In genomic region chr1:248858096-248858890, GRCh38 we compare ENCODE assay signal across 8 cellular contexts. TPM values are rescaled to one million over a fixed set of nuclear protein-coding genes. Genes with fewer than 3 reads are reported as not detected.
DNase-seq lines count a peak whose midpoint lies in the region; ATAC-seq, FAIRE-seq and TF ChIP-seq lines count a peak whose summit lies in the region.

No MANE protein-coding gene starts in this region.

- TSS peak; percentile 33 for BruUV-seq in mammary epithelial cell (replicated peaks; lab: Mats Ljungman, UMichigan)

- peak overlapping the region; percentile 97 for H3K4me2 ChIP-seq in mammary epithelial cell (ENCODE audit: insufficient read depth, low read depth, low read length)

- intact Hi-C loops in activated CD4-positive, alpha-beta T cell treated with anti-CD3 and anti-CD28 coated beads for 36 hours (cut with DNase I, micrococcal nuclease) = loop anchor here (1.0 to 5.0 kb wide), 4 partner anchors 20 to 1526 kb away; partner anchors contain the start of genes PGBD2 (in 1 of the 2), ZNF496 (in 1 of the 2) and ZNF672 (in 1 of the 2)
- intact Hi-C loops in mammary epithelial cell (cut with micrococcal nuclease) = loop anchor here (1.0 kb wide), 3 partner anchors 15 to 48 kb away; partner anchors contain the start of gene PGBD2
- intact Hi-C loops in kidney (cut with DNase I) = no loop called here

- H3K9me3 Mint-ChIP-seq in activated CD4-positive, alpha-beta T cell treated with anti-CD3 and anti-CD28 coated beads for 36 hours (ENCODE audit: low read depth) = no peaks in the 10 kb centered on the region

- ATAC-seq in activated CD4-positive, alpha-beta T cell treated with anti-CD3 and anti-CD28 coated beads for 36 hours = peak; percentile 49
- peak; percentile 34 for ATAC-seq in GM21825 (IDR thresholded peaks at IDR 0.05; ENCODE audit: unreplicated experiment)

- H3K36me3 Mint-ChIP-seq in activated CD4-positive, alpha-beta T cell treated with anti-CD3 and anti-CD28 coated beads for 36 hours (ENCODE audit: low read depth) = peaks cover 33% of the 10 kb centered on the region

- H3K36me3 ChIP-seq in mammary epithelial cell (ENCODE audit: insufficient read depth, low read length) (peaks cover 11% of the 10 kb centered on the region), kidney (ENCODE audit: control insufficient read depth in 1 of 2, insufficient read depth in 2 of 2, low read length in 2 of 2) (peaks cover 0 to 6% of the 10 kb centered on the region in 2 donors)

- H3K4me1 Mint-ChIP-seq in activated CD4-positive, alpha-beta T cell treated with anti-CD3 and anti-CD28 coated beads for 36 hours = peaks cover 50% of the 10 kb centered on the region

- TF ChIP-seq RAD21 in Ishikawa (IDR thresholded peaks at IDR 0.05; ENCODE audit: low read depth) = 0 out of 2 replicates have a peak, but pooled peaks have one; percentile 16

- POLR2A ChIA-PET in activated CD4-positive, alpha-beta T cell treated with anti-CD3 and anti-CD28 coated beads for 36 hours (lab: Charles Lee) = interaction anchor here (0.7 to 2.4 kb wide), 4 partner anchors 15 to 32 kb away, joined by 3 to 13 read pairs (median 8); partner anchors contain the start of genes SH3BP5L and ZNF672

- 0 out of 2 replicates have a peak, but pooled peaks have one; percentile 16 for TF ChIP-seq EP300 in Ishikawa (IDR thresholded peaks at IDR 0.05; ENCODE audit: borderline replicate concordance)

- H3K9me3 ChIP-seq in mammary epithelial cell (replicated peaks; ENCODE audit: insufficient read depth, low read length) (no peaks in the 10 kb centered on the region), kidney (ENCODE audit: control insufficient read depth in 1 of 2, low read length in 2 of 2) (no peaks in the 10 kb centered on the region)

- dilution Hi-C loops in mammary epithelial cell (cut with HindIII; ENCODE audit: low sequenced_read_pairs) = no loop called here

- peak overlapping the region; percentile 89 for H3K4me3 Mint-ChIP-seq in activated CD4-positive, alpha-beta T cell treated with anti-CD3 and anti-CD28 coated beads for 36 hours

- peak overlapping the region; percentile 54 for H3K27ac ChIP-seq in mammary epithelial cell (ENCODE audit: insufficient read depth, low read depth, low read length)
- peak overlapping the region; percentile 88 to 90 for H3K27ac ChIP-seq in kidney (ENCODE audit: low read depth in 2 of 2, low read length in 2 of 2)

- WGBS in mammary epithelial cell (ENCODE audit: low coverage, missing lambda C conversion rate) = under 1% methylated on average over 37 of the region's 45 CpGs

- peaks cover 27% of the 10 kb centered on the region for H3K4me1 ChIP-seq in mammary epithelial cell (ENCODE audit: insufficient read depth, low read length)
- H3K4me1 ChIP-seq in kidney (ENCODE audit: control insufficient read depth in 1 of 2, insufficient read depth in 1 of 2, low read depth in 1 of 2, low read length in 2 of 2) = peaks cover 4 to 21% of the 10 kb centered on the region in 2 donors

- in situ Hi-C loops in SK-MEL-5 (cut with HindIII; ENCODE audit: low pct_unique_long_range_greater_than_20kb, low sequenced_read_pairs) (no loop called here), mammary epithelial cell (cut with MboI; ENCODE audit: low sequenced_read_pairs in 2 of 2) (no loop called here)

- no peaks in the 10 kb centered on the region for H4K20me1 ChIP-seq in mammary epithelial cell (ENCODE audit: insufficient read depth, low read length)

- H3K27ac Mint-ChIP-seq in activated CD4-positive, alpha-beta T cell treated with anti-CD3 and anti-CD28 coated beads for 36 hours = peak overlapping the region; percentile 99

- no peak for FAIRE-seq in kidney (lab: Jason Lieb, UNC)

- peak overlapping the region; percentile 58 to 67 (median 61) for H3K4me3 ChIP-seq in mammary epithelial cell (replicated peaks in 1 of 3; ENCODE audit: insufficient read depth in 1 of 3, low read depth in 2 of 3, low read length in 3 of 3)
- peak overlapping the region; percentile 80 to 94 for H3K4me3 ChIP-seq in kidney (ENCODE audit: low read length in 2 of 2)

- peak overlapping the region; percentile 93 for H2AFZ ChIP-seq in mammary epithelial cell (ENCODE audit: low read depth, low read length)

- H3K79me2 ChIP-seq in mammary epithelial cell (ENCODE audit: insufficient read depth, low read length) = peaks cover 26% of the 10 kb centered on the region

- DNase-seq in activated CD4-positive, alpha-beta T cell treated with anti-CD3 and anti-CD28 coated beads for 36 hours = peak; percentile 57
- DNase-seq in activated CD4-positive, alpha-beta T cell treated with anti-CD3 and anti-CD28 coated beads for 1 hour = no peak
- peak; percentile 71 for DNase-seq in SK-MEL-5 (ENCODE audit: low read depth, low spot score)
- peak; percentile 65 for DNase-seq in mammary epithelial cell
- DNase-seq in kidney = peak; percentile 90
- DNase-seq in stimulated activated CD4-positive, alpha-beta T cell treated with anti-CD3 and anti-CD28 coated beads, Interleukin-15, amount 100 ng/mL, for 24 hours = peak; percentile 57

- peak; percentile 32 to 44 for TF ChIP-seq CTCF in mammary epithelial cell (conservative IDR thresholded peaks at IDR 0.05 in 1 of 2, IDR thresholded peaks at IDR 0.05 in 1 of 2; ENCODE audit: extremely low read depth in 1 of 2, insufficient read depth in 1 of 2, low read depth in 1 of 2, low read length in 2 of 2)
- peak; percentile 28 for TF ChIP-seq CTCF in kidney (IDR thresholded peaks at IDR 0.05; ENCODE audit: borderline replicate concordance, extremely low read depth, insufficient read depth)

- H3K9ac ChIP-seq in mammary epithelial cell (ENCODE audit: insufficient read depth, low read length) = peak overlapping the region; percentile 80
- H3K9ac ChIP-seq in kidney (ENCODE audit: low read length in 2 of 2) = peak overlapping the region; percentile 52 to 57

- H3K27me3 Mint-ChIP-seq in activated CD4-positive, alpha-beta T cell treated with anti-CD3 and anti-CD28 coated beads for 36 hours = no peaks in the 10 kb centered on the region

- H3K27me3 ChIP-seq in mammary epithelial cell (ENCODE audit: insufficient read depth, low read length) = no peaks in the 10 kb centered on the region

- CTCF ChIA-PET in activated CD4-positive, alpha-beta T cell treated with anti-CD3 and anti-CD28 coated beads for 36 hours (lab: Charles Lee) = interaction anchor here (0.6 to 2.9 kb wide), 5 partner anchors 15 to 47 kb away, joined by 3 to 25 read pairs (median 9); partner anchors contain the start of genes SH3BP5L and ZNF672
- CTCF ChIA-PET in mammary epithelial cell (lab: Charles Lee; ENCODE audit: low non-redundant PET) = interaction anchor here (0.6 to 0.8 kb wide), 4 partner anchors 24 to 187 kb away, joined by 3 to 5 read pairs (median 4); no protein-coding TSS in a partner anchor

TF ChIP-seq in Ishikawa, 13 proteins besides CTCF, POLR2A, EP300 and RAD21 (continues in another document):
- no peak; the same call in 1 of the 2 replicates for TF ChIP-seq USF1 (IDR thresholded peaks at IDR 0.05)
- TF ChIP-seq TAF1 (IDR thresholded peaks at IDR 0.05; ENCODE audit: low read depth) = peak; percentile 57
- TF ChIP-seq YY1 (IDR thresholded peaks at IDR 0.05; ENCODE audit: low read depth) = 0 out of 2 replicates have a peak, but pooled peaks have one; percentile 55
- TF ChIP-seq CEBPB (IDR thresholded peaks at IDR 0.05) = no peak
- TF ChIP-seq CREB1 (IDR thresholded peaks at IDR 0.05; ENCODE audit: low read depth) = no peak
- no peak for TF ChIP-seq FOXM1 (IDR thresholded peaks at IDR 0.05; ENCODE audit: borderline replicate concordance, low read depth)
- TF ChIP-seq ZBTB7A (IDR thresholded peaks at IDR 0.05; ENCODE audit: low read depth) = peak; percentile 85

RNA-seq across cellular contexts. Expression of gene ZNF692, which starts 0.6 kb away (rescaled TPM):
- total RNA-seq in activated CD4-positive, alpha-beta T cell treated with anti-CD3 and anti-CD28 coated beads for 36 hours = 10 to 100 TPM; 75.9 to 92.3 TPM
- total RNA-seq in SK-MEL-5 (2014; rRNA removed; shearing (Covaris generic)) = 16.4 and 18.7 TPM in 2 replicates
- 22.5 and 28.0 TPM in 2 replicates for polyA plus RNA-seq in SK-MEL-5 (2015; cell fraction: cytosol; rRNA removed)
- 924 and 931 TPM in 2 replicates for polyA plus RNA-seq in SK-MEL-5 (2015; cell fraction: nucleus; rRNA removed)
- 10 to 100 TPM in 1 of 2 donors, 1 to 10 TPM in 1; 9.0 to 39.9 TPM for total RNA-seq in mammary epithelial cell
- 27.9 TPM for polyA plus RNA-seq in mammary epithelial cell
- polyA minus RNA-seq in mammary epithelial cell = 21.7 TPM
- total RNA-seq in kidney = 29.6 TPM
- 34.4 TPM for polyA plus RNA-seq in kidney (ENCODE audit: insufficient read depth, low read depth, low replicate concordance)

RNA-seq across cellular contexts. Expression of gene ZNF672, which starts 20.3 kb away (rescaled TPM):
- 10 to 100 TPM; 39.5 to 49.4 TPM for total RNA-seq in activated CD4-positive, alpha-beta T cell treated with anti-CD3 and anti-CD28 coated beads for 36 hours
- total RNA-seq in SK-MEL-5 (2014; rRNA removed; shearing (Covaris generic)) = 25.4 and 29.8 TPM in 2 replicates
- polyA plus RNA-seq in SK-MEL-5 (2015; cell fraction: cytosol; rRNA removed) = 47.7 and 52.4 TPM in 2 replicates
- polyA plus RNA-seq in SK-MEL-5 (2015; cell fraction: nucleus; rRNA removed) = 33.0 and 40.2 TPM in 2 replicates
- 10 to 100 TPM; 20.5 to 22.5 TPM for total RNA-seq in mammary epithelial cell
- polyA plus RNA-seq in mammary epithelial cell = 21.6 TPM
- 27.4 TPM for polyA minus RNA-seq in mammary epithelial cell
- total RNA-seq in kidney = 28.6 TPM
- 25.0 TPM for polyA plus RNA-seq in kidney (ENCODE audit: insufficient read depth, low read depth, low replicate concordance)

RNA-seq across cellular contexts. Expression of gene SH3BP5L, which starts 32.6 kb away (rescaled TPM):
- 10 to 100 TPM; 20.1 to 21.3 TPM for total RNA-seq in activated CD4-positive, alpha-beta T cell treated with anti-CD3 and anti-CD28 coated beads for 36 hours
- total RNA-seq in SK-MEL-5 (2014; rRNA removed; shearing (Covaris generic)) = 14.9 and 15.2 TPM in 2 replicates
- polyA plus RNA-seq in SK-MEL-5 (2015; cell fraction: cytosol; rRNA removed) = 17.4 and 21.3 TPM in 2 replicates
- polyA plus RNA-seq in SK-MEL-5 (2015; cell fraction: nucleus; rRNA removed) = 31.5 and 34.1 TPM in 2 replicates
- total RNA-seq in mammary epithelial cell (10 to 100 TPM; 22.3 to 30.3 TPM), kidney (24.9 TPM)
- polyA plus RNA-seq in mammary epithelial cell (19.8 TPM), kidney (ENCODE audit: insufficient read depth, low read depth, low replicate concordance) (16.6 TPM)
- 38.7 TPM for polyA minus RNA-seq in mammary epithelial cell

RNA-seq across cellular contexts. Expression of gene PGBD2, which starts 47.7 kb away (rescaled TPM):
- total RNA-seq in activated CD4-positive, alpha-beta T cell treated with anti-CD3 and anti-CD28 coated beads for 36 hours = 1 to 10 TPM; 2.3 to 2.9 TPM
- total RNA-seq in SK-MEL-5 (2014; rRNA removed; shearing (Covaris generic)) = 6.6 and 9.1 TPM in 2 replicates
- 3.6 and 4.6 TPM in 2 replicates for polyA plus RNA-seq in SK-MEL-5 (2015; cell fraction: cytosol; rRNA removed)
- polyA plus RNA-seq in SK-MEL-5 (2015; cell fraction: nucleus; rRNA removed) = 40.8 and 42.2 TPM in 2 replicates
- total RNA-seq in mammary epithelial cell (1 to 10 TPM; 3.8 to 4.2 TPM), kidney (6.9 TPM)
- polyA plus RNA-seq in mammary epithelial cell (3.9 TPM), kidney (ENCODE audit: insufficient read depth, low read depth, low replicate concordance) (3.4 TPM)
- not detected for polyA minus RNA-seq in mammary epithelial cell
